In the genomic region with DNA sequence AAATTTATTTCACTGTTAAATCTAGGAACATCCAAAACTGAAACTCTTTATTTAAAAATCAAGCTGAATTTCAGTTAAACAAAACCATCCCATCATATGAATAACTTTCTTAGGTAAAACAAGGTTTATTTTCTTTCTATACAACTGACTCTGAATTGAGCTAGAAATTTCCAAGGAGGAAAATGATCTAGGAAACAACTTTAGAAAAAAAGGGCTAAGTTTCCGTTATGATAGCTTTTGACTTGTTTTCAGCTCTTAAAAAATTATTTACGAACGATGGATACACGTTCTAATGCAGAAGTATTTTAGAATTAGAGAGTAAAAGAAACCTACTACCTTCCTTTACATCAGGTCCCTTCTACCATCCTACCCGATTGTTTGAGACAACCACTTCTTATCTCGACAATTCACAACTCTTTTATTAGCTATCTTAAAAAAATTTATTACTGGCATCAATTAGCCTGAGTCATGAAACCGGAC, we compare ENCODE assay signal across 8 cellular contexts. TPM values are rescaled to one million over a fixed set of nuclear protein-coding genes. Genes with fewer than 3 reads are reported as not detected.
DNase-seq lines count a peak whose midpoint lies in the region; ATAC-seq and FAIRE-seq lines count a peak whose summit lies in the region.

No MANE protein-coding gene starts in this region.

- POLR2A ChIA-PET in activated CD4-positive, alpha-beta T cell treated with anti-CD3 and anti-CD28 coated beads for 36 hours (lab: Charles Lee): interaction anchor here (1.5 kb wide), 1 partner anchor 99 kb away, joined by 5 read pairs; no protein-coding TSS in a partner anchor
- POLR2A ChIA-PET in activated naive CD8-positive, alpha-beta T cell treated with anti-CD3 and anti-CD28 coated beads, Interleukin-2, amount 10 ng/mL, durations not matched to agents 7 days and 5 days (lab: Charles Lee): interaction anchor here (1.2 to 1.8 kb wide), 2 partner anchors 47 to 127 kb away, joined by 4 to 13 read pairs; no protein-coding TSS in a partner anchor

- peaks cover 15% of the 10 kb centered on the region for H3K27me3 Mint-ChIP-seq in activated CD4-positive, alpha-beta T cell treated with anti-CD3 and anti-CD28 coated beads for 36 hours
- H3K27me3 Mint-ChIP-seq in activated naive CD8-positive, alpha-beta T cell treated with anti-CD3 and anti-CD28 coated beads, Interleukin-2, amount 10 ng/mL, durations not matched to agents 7 days and 5 days: peaks cover 49% of the 10 kb centered on the region

- peak overlapping the region; percentile 40 for H3K27ac Mint-ChIP-seq in activated CD4-positive, alpha-beta T cell treated with anti-CD3 and anti-CD28 coated beads for 36 hours
- H3K27ac Mint-ChIP-seq in activated naive CD8-positive, alpha-beta T cell treated with anti-CD3 and anti-CD28 coated beads, Interleukin-2, amount 10 ng/mL, durations not matched to agents 7 days and 5 days: peak overlapping the region; percentile 66

- H3K27ac ChIP-seq in substantia nigra (ENCODE audit: low read depth, low read length, poor library complexity, severe bottlenecking): peak overlapping the region; percentile 71

- intact Hi-C loops in activated CD4-positive, alpha-beta T cell treated with anti-CD3 and anti-CD28 coated beads for 36 hours (cut with DNase I, micrococcal nuclease): loop anchor here (1.0 to 5.0 kb wide), 6 partner anchors 46 to 1951 kb away; a partner anchor contains a TSS

- H3K4me1 Mint-ChIP-seq in activated CD4-positive, alpha-beta T cell treated with anti-CD3 and anti-CD28 coated beads for 36 hours: peaks cover 8% of the 10 kb centered on the region
- peaks cover 12% of the 10 kb centered on the region for H3K4me1 Mint-ChIP-seq in activated naive CD8-positive, alpha-beta T cell treated with anti-CD3 and anti-CD28 coated beads, Interleukin-2, amount 10 ng/mL, durations not matched to agents 7 days and 5 days

- FAIRE-seq in islet of Langerhans (lab: Jason Lieb, UNC): peak; percentile 51

- no peaks in the 10 kb centered on the region for H3K9me3 Mint-ChIP-seq in activated CD4-positive, alpha-beta T cell treated with anti-CD3 and anti-CD28 coated beads for 36 hours (ENCODE audit: low read depth)
- no peaks in the 10 kb centered on the region for H3K9me3 Mint-ChIP-seq in activated naive CD8-positive, alpha-beta T cell treated with anti-CD3 and anti-CD28 coated beads, Interleukin-2, amount 10 ng/mL, durations not matched to agents 7 days and 5 days

- peak overlapping the region; percentile 77 for H3K4me3 Mint-ChIP-seq in activated CD4-positive, alpha-beta T cell treated with anti-CD3 and anti-CD28 coated beads for 36 hours
- H3K4me3 Mint-ChIP-seq in activated naive CD8-positive, alpha-beta T cell treated with anti-CD3 and anti-CD28 coated beads, Interleukin-2, amount 10 ng/mL, durations not matched to agents 7 days and 5 days: peak overlapping the region; percentile 82

- CTCF ChIA-PET in activated CD4-positive, alpha-beta T cell treated with anti-CD3 and anti-CD28 coated beads for 36 hours (lab: Charles Lee): interaction anchor here (0.6 to 3.0 kb wide), 19 partner anchors 9 to 459 kb away, joined by 3 to 29 read pairs (median 3); no protein-coding TSS in a partner anchor

- DNase-seq in activated CD4-positive, alpha-beta T cell treated with anti-CD3 and anti-CD28 coated beads for 36 hours: no peak
- no peak for DNase-seq in activated CD4-positive, alpha-beta T cell treated with anti-CD3 and anti-CD28 coated beads, Interleukin-2, amount 50 U/mL, for 4 hours
- DNase-seq in activated naive CD8-positive, alpha-beta T cell treated with anti-CD3 and anti-CD28 coated beads, Interleukin-2, amount 10 ng/mL, durations not matched to agents 7 days and 5 days: no peak
- DNase-seq in substantia nigra (lab: John Stamatoyannopoulos, UW): no peak
- no peak for DNase-seq in NCI-H510A (lab: John Stamatoyannopoulos, UW)
- no peak for DNase-seq in effector CD8-positive, alpha-beta T cell (lab: John Stamatoyannopoulos, UW)

- no peak for ATAC-seq in activated CD4-positive, alpha-beta T cell treated with anti-CD3 and anti-CD28 coated beads for 36 hours
- no peak for ATAC-seq in activated naive CD8-positive, alpha-beta T cell treated with anti-CD3 and anti-CD28 coated beads, Interleukin-2, amount 10 ng/mL, durations not matched to agents 7 days and 5 days (ENCODE audit: low read depth)
- no peak for ATAC-seq in HG02870 (IDR thresholded peaks at IDR 0.05; ENCODE audit: unreplicated experiment)

- H3K36me3 Mint-ChIP-seq in activated CD4-positive, alpha-beta T cell treated with anti-CD3 and anti-CD28 coated beads for 36 hours (ENCODE audit: low read depth): peaks cover 3% of the 10 kb centered on the region
- no peaks in the 10 kb centered on the region for H3K36me3 Mint-ChIP-seq in activated naive CD8-positive, alpha-beta T cell treated with anti-CD3 and anti-CD28 coated beads, Interleukin-2, amount 10 ng/mL, durations not matched to agents 7 days and 5 days

RNA-seq across cellular contexts. Expression of a gene that starts 1.8 kb away (rescaled TPM):
- 10 to 100 TPM; 26.3 to 43.7 TPM for total RNA-seq in activated CD4-positive, alpha-beta T cell treated with anti-CD3 and anti-CD28 coated beads for 36 hours
- total RNA-seq in activated naive CD8-positive, alpha-beta T cell treated with anti-CD3 and anti-CD28 coated beads, Interleukin-2, amount 10 ng/mL, durations not matched to agents 7 days and 5 days: 10 to 100 TPM; 21.5 to 23.4 TPM
